ENCODE assay signal across 15 cellular contexts in genomic region chr10:67863094-67863493, GRCh38. TPM values are rescaled to one million over a fixed set of nuclear protein-coding genes. Genes with fewer than 3 reads are reported as not detected.
DNase-seq lines count a peak whose midpoint lies in the region; ATAC-seq, FAIRE-seq and TF ChIP-seq lines count a peak whose summit lies in the region.
"Had no signal": no experiment of that assay in that cellular context is flagged by ENCODE, and none has a peak within 500 bp of the region (broad histone marks: within the 10 kb centered on the region; RNA-seq: fewer than 3 reads in every experiment).

No MANE protein-coding gene starts in this region.

- TF ChIP-seq CTCF in H9 (conservative IDR thresholded peaks at IDR 0.05) (no peak), K562 (IDR thresholded peaks at IDR 0.05 in 2 of 3, conservative IDR thresholded peaks at IDR 0.05 in 1 of 3; ENCODE audit: insufficient read depth in 2 of 3, low read depth in 1 of 3, low read length in 3 of 3) (no peak), neural progenitor cell (IDR thresholded peaks at IDR 0.05) (no peak)

- H3K23ac ChIP-seq in H9 (ENCODE audit: insufficient read length, low read depth, low read length), result no peak overlapping the region

- no peak overlapping the region for H2AFZ ChIP-seq in H9 (ENCODE audit: low read length)
- peak overlapping the region; percentile 30; the same call in 1 of the 2 replicates for H2AFZ ChIP-seq in K562 (ENCODE audit: low read depth, low read length)
- H2AFZ ChIP-seq in neural progenitor cell (replicated peaks), result no peak overlapping the region

- no peaks in the 10 kb centered on the region for H3K9me3 ChIP-seq in H9 (ENCODE audit: control insufficient read depth, low read depth, low read length)
- H3K9me3 ChIP-seq in K562 (replicated peaks; ENCODE audit: control insufficient read depth, insufficient read depth, low read depth, low read length), result no peaks in the 10 kb centered on the region
- H3K9me3 ChIP-seq in neural progenitor cell (ENCODE audit: low read depth), result no peaks in the 10 kb centered on the region
- H3K9me3 ChIP-seq: BE2C had no signal

- no peak for TF ChIP-seq RAD21 in K562 (CRISPR knock-in tag; conservative IDR thresholded peaks at IDR 0.05 in 1 of 2, IDR thresholded peaks at IDR 0.05 in 1 of 2)

- no peak overlapping the region for H2BK5ac ChIP-seq in H9 (ENCODE audit: insufficient read length, low read length)

- H3K4ac ChIP-seq in H9 (ENCODE audit: low read depth, low read length), result no peak overlapping the region

- CTCF ChIA-PET in K562 (lab: Yijun Ruan, JAX; ENCODE audit: low intra/inter-chr PET ratio), result no interaction called here
- CTCF ChIA-PET in activated CD4-positive, alpha-beta memory T cell treated with anti-CD3 and anti-CD28 coated beads, Interleukin-2, amount 10 ng/mL, durations not matched to agents 7 days and 5 days (lab: Charles Lee), result no interaction called here

- H3K27me3 ChIP-seq in H9 (ENCODE audit: insufficient read depth, low read length) (no peaks in the 10 kb centered on the region), K562 (ENCODE audit: control insufficient read depth in 2 of 2, insufficient read depth in 2 of 2, low read length in 2 of 2) (no peaks in the 10 kb centered on the region), neural progenitor cell (no peaks in the 10 kb centered on the region)
- H3K27me3 ChIP-seq: BE2C had no signal

- BruUV-seq in K562 (replicated peaks; lab: Mats Ljungman, UMichigan), result no TSS peak

- ATAC-seq in K562, result no peak
- no peak for ATAC-seq in HG03108 (IDR thresholded peaks at IDR 0.05; ENCODE audit: unreplicated experiment)
- ATAC-seq: HCT116 had no signal

- H3K23me2 ChIP-seq in H9 (ENCODE audit: insufficient read length, low read depth, low read length, poor library complexity, severe bottlenecking), result no peaks in the 10 kb centered on the region

- no peaks in the 10 kb centered on the region for H3K79me2 ChIP-seq in H9 (ENCODE audit: insufficient read depth, low read length)
- H3K79me2 ChIP-seq in K562 (ENCODE audit: control insufficient read depth, insufficient read depth, low read length), result no peaks in the 10 kb centered on the region
- H3K79me2 ChIP-seq in neural progenitor cell (ENCODE audit: low read depth), result no peaks in the 10 kb centered on the region

- H2BK12ac ChIP-seq in H9 (ENCODE audit: insufficient read length, low read depth, low read length), result no peak overlapping the region

- in situ Hi-C loops in K562 (cut with MboI), result no loop called here

- no peak overlapping the region for H4K91ac ChIP-seq in H9 (ENCODE audit: insufficient read length, low read depth, low read length)

- H3K4me2 ChIP-seq in H9 (ENCODE audit: insufficient read depth, insufficient read length, low read length) (no peak overlapping the region), K562 (ENCODE audit: insufficient read depth, low read length) (no peak overlapping the region), neural progenitor cell (peak overlapping the region; percentile 57)

- no peaks in the 10 kb centered on the region for H3K9me1 ChIP-seq in K562 (ENCODE audit: control insufficient read depth, insufficient read depth, low read length)

- H3K4me1 ChIP-seq in H9 (ENCODE audit: insufficient read depth, low read length) (peaks cover 10% of the 10 kb centered on the region; the same call in 1 of the 2 replicates), K562 (replicated peaks in 1 of 2; ENCODE audit: control insufficient read depth in 2 of 2, insufficient read depth in 2 of 2, low read length in 2 of 2) (no peaks in the 10 kb centered on the region; a peak in 1 of 5 replicates), neural progenitor cell (peaks cover 19% of the 10 kb centered on the region)
- H3K4me1 ChIP-seq: BE2C had no signal

- H3K4me3 ChIP-seq in K562 (no peak overlapping the region), neural progenitor cell (peak overlapping the region; percentile 11)

- H3K36me3 ChIP-seq in K562 (ENCODE audit: control insufficient read depth, insufficient read depth, low read length) (no peaks in the 10 kb centered on the region), neural progenitor cell (no peaks in the 10 kb centered on the region)
- H3K36me3 ChIP-seq: BE2C had no signal

- H3K27ac Mint-ChIP-seq in H9, result peak overlapping the region; percentile 90 to 96 (median 94)
- H3K27ac Mint-ChIP-seq in neural progenitor cell, result no peak overlapping the region
- H3K27ac Mint-ChIP-seq in activated CD4-positive, alpha-beta memory T cell treated with anti-CD3 and anti-CD28 coated beads, Interleukin-2, amount 10 ng/mL, durations not matched to agents 7 days and 5 days, result no peak overlapping the region
- H3K27ac Mint-ChIP-seq: CD4-positive, alpha-beta memory T cell had no signal

- no peak overlapping the region for H3T11ph ChIP-seq in H9 (ENCODE audit: low read length)

- no peak overlapping the region for H3K18ac ChIP-seq in H9 (ENCODE audit: insufficient read length, low read depth, low read length)

- H4K5ac ChIP-seq in H9 (ENCODE audit: insufficient read length, low read depth, low read length), result no peak overlapping the region

- H4K20me1 ChIP-seq in H9 (ENCODE audit: control insufficient read depth, insufficient read depth, insufficient read length), result no peaks in the 10 kb centered on the region
- no peaks in the 10 kb centered on the region for H4K20me1 ChIP-seq in K562 (replicated peaks; ENCODE audit: control insufficient read depth, insufficient read depth, low read length)
- H4K20me1 ChIP-seq in neural progenitor cell (ENCODE audit: low read depth), result no peaks in the 10 kb centered on the region

- intact Hi-C loops in K562 (cut with micrococcal nuclease), result loop anchor here (10.0 kb wide), 1 partner anchor 1032 kb away; no protein-coding TSS in a partner anchor

- H2BK20ac ChIP-seq in H9 (ENCODE audit: low read depth, low read length, poor library complexity, severe bottlenecking), result no peak overlapping the region

- H3K4me1 Mint-ChIP-seq in H9, result peaks cover 35 to 38% of the 10 kb centered on the region in 2 experiments
- peaks cover 6% of the 10 kb centered on the region for H3K4me1 Mint-ChIP-seq in neural progenitor cell
- no peaks in the 10 kb centered on the region for H3K4me1 Mint-ChIP-seq in activated CD4-positive, alpha-beta memory T cell treated with anti-CD3 and anti-CD28 coated beads, Interleukin-2, amount 10 ng/mL, durations not matched to agents 7 days and 5 days
- H3K4me1 Mint-ChIP-seq: CD4-positive, alpha-beta memory T cell had no signal

- no peak for TF ChIP-seq POLR2A in K562 (conservative IDR thresholded peaks at IDR 0.05)

- H4K8ac ChIP-seq in H9 (replicated peaks; ENCODE audit: insufficient read length, low read depth, low read length), result no peak overlapping the region

- POLR2A ChIA-PET in K562 (lab: Yijun Ruan, JAX), result interaction anchor here (2.0 kb wide), 2 partner anchors 22 to 468 kb away, joined by 5 to 6 read pairs; partner anchors contain the start of gene HNRNPH3
- POLR2A ChIA-PET in activated CD4-positive, alpha-beta memory T cell treated with anti-CD3 and anti-CD28 coated beads, Interleukin-2, amount 10 ng/mL, durations not matched to agents 7 days and 5 days (lab: Charles Lee), result no interaction called here

- DNase-seq in H9, result no peak
- DNase-seq in NCI-H69 (lab: John Stamatoyannopoulos, UW), result peak; percentile 27
- DNase-seq in K562 (ENCODE audit: extremely low read depth in 1 of 4, low spot score in 3 of 4), result no peak
- DNase-seq in neural progenitor cell (ENCODE audit: low spot score), result no peak
- no peak for DNase-seq in activated CD4-positive, alpha-beta memory T cell treated with anti-CD3 and anti-CD28 coated beads, Interleukin-2, amount 10 ng/mL, durations not matched to agents 7 days and 5 days
- DNase-seq in NOMO-1 treated with DMSO at 0.1 percent for 48 hours (lab: John Stamatoyannopoulos, UW; ENCODE audit: unreplicated experiment), result no peak
- DNase-seq: BE2C; CD4-positive, alpha-beta memory T cell; DMS79 had no signal

- no CpG with 5 or more reads among the region's 2 CpGs for WGBS in H9 (ENCODE audit: extremely low coverage, insufficient read length, low lambda C conversion rate)
- 52% methylated on average over 2 of the region's 2 CpGs for WGBS in K562 (ENCODE audit: insufficient coverage, low coverage, missing lambda C conversion rate)

- H3K14ac ChIP-seq in H9 (ENCODE audit: insufficient read depth, low read length), result no peak overlapping the region

- H3K4me3 Mint-ChIP-seq in H9, result peak overlapping the region in 1 of 2 experiments; percentile 14; a peak in 1 of 5 replicates
- H3K4me3 Mint-ChIP-seq in neural progenitor cell, result no peak overlapping the region
- no peak overlapping the region for H3K4me3 Mint-ChIP-seq in activated CD4-positive, alpha-beta memory T cell treated with anti-CD3 and anti-CD28 coated beads, Interleukin-2, amount 10 ng/mL, durations not matched to agents 7 days and 5 days
- H3K4me3 Mint-ChIP-seq: CD4-positive, alpha-beta memory T cell had no signal

- no peak overlapping the region for H2BK15ac ChIP-seq in H9 (ENCODE audit: low read depth, low read length)

- H3K9me3 Mint-ChIP-seq in H9, result no peaks in the 10 kb centered on the region; a peak in 1 of 5 replicates
- H3K9me3 Mint-ChIP-seq in neural progenitor cell, result no peaks in the 10 kb centered on the region
- H3K9me3 Mint-ChIP-seq in activated CD4-positive, alpha-beta memory T cell treated with anti-CD3 and anti-CD28 coated beads, Interleukin-2, amount 10 ng/mL, durations not matched to agents 7 days and 5 days, result no peaks in the 10 kb centered on the region
- H3K9me3 Mint-ChIP-seq: CD4-positive, alpha-beta memory T cell had no signal

- peaks cover 19% of the 10 kb centered on the region for H3F3A ChIP-seq in neural progenitor cell (ENCODE audit: low read depth)

- H3K27me3 Mint-ChIP-seq in H9 (ENCODE audit: low read depth) (no peaks in the 10 kb centered on the region), neural progenitor cell (ENCODE audit: insufficient read depth, low read depth) (no peaks in the 10 kb centered on the region)
- H3K27me3 Mint-ChIP-seq in activated CD4-positive, alpha-beta memory T cell treated with anti-CD3 and anti-CD28 coated beads, Interleukin-2, amount 10 ng/mL, durations not matched to agents 7 days and 5 days, result no peaks in the 10 kb centered on the region
- H3K27me3 Mint-ChIP-seq: CD4-positive, alpha-beta memory T cell had no signal

- H3K27ac ChIP-seq in H9 (ENCODE audit: insufficient read length, low read depth, low read length) (peak overlapping the region; percentile 51), K562 (ENCODE audit: extremely low read depth, low read depth, low read length) (no peak overlapping the region), neural progenitor cell (no peak overlapping the region)
- H3K27ac ChIP-seq: C4-2B had no signal

- FAIRE-seq in K562 (lab: Jason Lieb, UNC), result no peak
- FAIRE-seq: A204.1, G401.6, GM12891 had no signal

- H3K9ac ChIP-seq in H9 (ENCODE audit: extremely low read depth, insufficient read length, low read length), result no peak overlapping the region
- H3K9ac ChIP-seq in K562 (ENCODE audit: insufficient read depth in 1 of 2, low read depth in 2 of 2, low read length in 2 of 2), result no peak overlapping the region
- no peak overlapping the region for H3K9ac ChIP-seq in neural progenitor cell

- no peak overlapping the region for H2AK5ac ChIP-seq in H9 (ENCODE audit: insufficient read length, low read length)

- no peak overlapping the region for H2BK120ac ChIP-seq in H9 (ENCODE audit: low read depth, low read length, poor library complexity, severe bottlenecking)

- TF ChIP-seq EP300 in K562 (IDR thresholded peaks at IDR 0.05; ENCODE audit: low read length), result no peak

- H3K36me3 Mint-ChIP-seq in H9 (ENCODE audit: insufficient read depth in 1 of 3, low read depth in 3 of 3) (peaks cover 0 to 10% (median 0%) of the 10 kb centered on the region in 3 experiments; a peak in 3 of 7 replicates), neural progenitor cell (no peaks in the 10 kb centered on the region)
- H3K36me3 Mint-ChIP-seq in activated CD4-positive, alpha-beta memory T cell treated with anti-CD3 and anti-CD28 coated beads, Interleukin-2, amount 10 ng/mL, durations not matched to agents 7 days and 5 days (ENCODE audit: low read depth), result no peaks in the 10 kb centered on the region
- H3K36me3 Mint-ChIP-seq: CD4-positive, alpha-beta memory T cell had no signal

- no peak overlapping the region for H3K56ac ChIP-seq in H9 (ENCODE audit: insufficient read length, low read depth, low read length)

- H3K79me1 ChIP-seq in H9 (ENCODE audit: insufficient read depth, low read depth, low read length, poor library complexity, severe bottlenecking), result no peaks in the 10 kb centered on the region

RNA-seq across cellular contexts. Expression of gene SIRT1, which starts 21.4 kb away (rescaled TPM):
- total RNA-seq in H9 (2021) (76.7 and 83.8 TPM in 2 replicates), K562 (2014; rRNA removed) (13.2 and 13.6 TPM in 2 replicates), K562 (2014; rRNA removed; fragmentation: Illumina TruSeq; extraction: Trizol) (21.6 and 23.2 TPM in 2 replicates), K562 (2015; rRNA removed; fragmentation: Illumina TruSeq; extraction: Trizol) (18.6 and 19.9 TPM in 2 replicates), K562 (2021) (20.9 and 25.8 TPM in 2 replicates), neural progenitor cell (ENCODE audit: low replicate concordance) (26.2 and 48.5 TPM in 2 replicates)
- total RNA-seq in K562 (2011; cell fraction: chromatin; rRNA removed; ENCODE audit: low replicate concordance), result 9.5 and 26.7 TPM in 2 replicates
- 5.5 and 7.5 TPM in 2 replicates for total RNA-seq in K562 (2011; cell fraction: nucleolus; rRNA removed)
- 10.4 and 18.1 TPM in 2 replicates for total RNA-seq in K562 (2011; cell fraction: nucleoplasm; rRNA removed)
- polyA plus RNA-seq in K562 (2011; rRNA removed) (13.5 and 17.2 TPM in 2 replicates), K562 (2014; fragmentation: Illumina TruSeq; extraction: Trizol) (22.3 and 25.8 TPM in 2 replicates), K562 (2014; fragmentation: Nextera tagmentation; extraction: Ambion mirVana) (1 to 10 TPM; 7.8 to 8.8 TPM), K562 (2014; rRNA removed) (18.2 and 19.1 TPM in 2 replicates)
- polyA plus RNA-seq in K562 (2011; cell fraction: cytosol; rRNA removed), result 2.7 and 6.2 TPM in 2 replicates
- 4.8 and 5.7 TPM in 2 replicates for polyA plus RNA-seq in K562 (2011; cell fraction: nucleus; rRNA removed)
- polyA plus RNA-seq in K562 (2012), result 14.0 and 15.7 TPM in 2 replicates
- polyA minus RNA-seq in K562 (2011; rRNA and poly(A)+ RNA removed), result 14.2 and 15.7 TPM in 2 replicates
- 6.1 and 7.1 TPM in 2 replicates for polyA minus RNA-seq in K562 (2011; cell fraction: cytosol; rRNA and poly(A)+ RNA removed)
- polyA minus RNA-seq in K562 (2011; cell fraction: nucleus; rRNA and poly(A)+ RNA removed), result 3.9 and 7.0 TPM in 2 replicates
- 10 to 100 TPM; 25.8 to 28.5 TPM for total RNA-seq in activated CD4-positive, alpha-beta memory T cell treated with anti-CD3 and anti-CD28 coated beads, Interleukin-2, amount 10 ng/mL, durations not matched to agents 7 days and 5 days

RNA-seq across cellular contexts. Expression of gene DNAJC12, which starts 25.1 kb away (rescaled TPM):
- total RNA-seq in H9 (2021) (0.85 and 0.90 TPM in 2 replicates), K562 (2014; rRNA removed) (41.6 and 46.5 TPM in 2 replicates), K562 (2014; rRNA removed; fragmentation: Illumina TruSeq; extraction: Trizol) (68.5 and 79.7 TPM in 2 replicates), K562 (2015; rRNA removed; fragmentation: Illumina TruSeq; extraction: Trizol) (32.3 and 34.4 TPM in 2 replicates), K562 (2021) (37.0 and 42.4 TPM in 2 replicates), neural progenitor cell (ENCODE audit: low replicate concordance) (3.5 and 3.7 TPM in 2 replicates)
- 1.6 and 6.8 TPM in 2 replicates for total RNA-seq in K562 (2011; cell fraction: chromatin; rRNA removed; ENCODE audit: low replicate concordance)
- total RNA-seq in K562 (2011; cell fraction: nucleolus; rRNA removed), result 1.7 and 2.5 TPM in 2 replicates
- total RNA-seq in K562 (2011; cell fraction: nucleoplasm; rRNA removed), result 2.4 and 4.7 TPM in 2 replicates
- polyA plus RNA-seq in K562 (2011; rRNA removed) (7.4 and 7.7 TPM in 2 replicates), K562 (2014; fragmentation: Illumina TruSeq; extraction: Trizol) (88.4 and 90.9 TPM in 2 replicates), K562 (2014; fragmentation: Nextera tagmentation; extraction: Ambion mirVana) (10 to 100 TPM; 92.2 to 95.9 TPM), K562 (2014; rRNA removed) (54.4 and 74.3 TPM in 2 replicates)
- 1.1 and 3.8 TPM in 2 replicates for polyA plus RNA-seq in K562 (2011; cell fraction: cytosol; rRNA removed)
- polyA plus RNA-seq in K562 (2011; cell fraction: nucleus; rRNA removed), result 0.51 and 1.2 TPM in 2 replicates
- polyA plus RNA-seq in K562 (2012), result 30.3 and 94.1 TPM in 2 replicates
- 1.9 and 3.2 TPM in 2 replicates for polyA minus RNA-seq in K562 (2011; rRNA and poly(A)+ RNA removed)
- polyA minus RNA-seq in K562 (2011; cell fraction: cytosol; rRNA and poly(A)+ RNA removed), result 1.7 and 2.1 TPM in 2 replicates
- 0.40 and 1.1 TPM in 2 replicates for polyA minus RNA-seq in K562 (2011; cell fraction: nucleus; rRNA and poly(A)+ RNA removed)
- total RNA-seq in activated CD4-positive, alpha-beta memory T cell treated with anti-CD3 and anti-CD28 coated beads, Interleukin-2, amount 10 ng/mL, durations not matched to agents 7 days and 5 days, result 1 to 10 TPM; 4.1 to 6.1 TPM
- total RNA-seq: CD4-positive, alpha-beta memory T cell had no signal

Comparison
In these comparisons a context has a peak if more than half of its experiments do, and no peak if none do; other contexts are left out.
1. H3K27ac Mint-ChIP-seq: peak in H9 (3 of 3); none in neural progenitor cell (single experiment) and activated CD4-positive, alpha-beta memory T cell treated with anti-CD3 and anti-CD28 coated beads, Interleukin-2, amount 10 ng/mL, durations not matched to agents 7 days and 5 days (single experiment).